In genomic region chr1:246444611-246445010, GRCh38 we compare ENCODE assay signal across 27 cellular contexts.
"Had no signal": no experiment of that assay in that cellular context is flagged by ENCODE, and none has a peak within 500 bp of the region (broad histone marks: within the 10 kb centered on the region; RNA-seq: fewer than 3 reads in every experiment).

No MANE protein-coding gene starts in this region.

- H3K36me3 ChIP-seq: colonic mucosa, esophagus squamous epithelium, gastrocnemius medialis, heart right ventricle, left ventricle myocardium inferior, lower lobe of right lung had no signal

- H3K27ac ChIP-seq: colonic mucosa, epithelial cell of prostate, esophagus squamous epithelium, gastrocnemius medialis, heart right ventricle, left ventricle myocardium inferior, lower lobe of right lung had no signal

- FAIRE-seq: endometrium, islet of Langerhans, keratinocyte had no signal

- H3K9me3 ChIP-seq: colonic mucosa, esophagus squamous epithelium, gastrocnemius medialis, heart right ventricle, left ventricle myocardium inferior, lower lobe of right lung, mucosa of descending colon had no signal

- H3K27me3 ChIP-seq: colonic mucosa, esophagus squamous epithelium, gastrocnemius medialis, heart right ventricle had no signal

- H3K4me1 ChIP-seq: colonic mucosa had no signal

- ATAC-seq: effector memory CD8-positive, alpha-beta T cell; esophagus mucosa; gastrocnemius medialis; left colon; left lobe of liver; lower lobe of right lung; mucosa of descending colon; naive thymus-derived CD8-positive, alpha-beta T cell had no signal

- DNase-seq: colonic mucosa; cortex of kidney; effector CD8-positive, alpha-beta T cell; effector memory CD8-positive, alpha-beta T cell; endodermal cell; erythroblast; esophagus squamous epithelium; foreskin fibroblast; foreskin melanocyte; gastrocnemius medialis; glutamatergic neuron; head of caudate nucleus; heart right ventricle; hippocampal formation; left colon; left ventricle myocardium inferior; lower lobe of right lung; mesenchymal stem cell; mucosa of descending colon; naive B cell; naive thymus-derived CD8-positive, alpha-beta T cell had no signal

- H3K4me3 ChIP-seq: colonic mucosa, esophagus squamous epithelium, gastrocnemius medialis, heart right ventricle, left ventricle myocardium inferior, lower lobe of right lung, mucosa of descending colon had no signal
